23 cellular contexts compared by ENCODE assay signal in genomic region chr1:2395245-2395644, GRCh38. TPM values are rescaled to one million over a fixed set of nuclear protein-coding genes. Genes with fewer than 3 reads are reported as not detected.
DNase-seq lines count a peak whose midpoint lies in the region; ATAC-seq and TF ChIP-seq lines count a peak whose summit lies in the region.
"Had no signal": no experiment of that assay in that cellular context is flagged by ENCODE, and none has a peak within 500 bp of the region (broad histone marks: within the 10 kb centered on the region; RNA-seq: fewer than 3 reads in every experiment).

No MANE protein-coding gene starts in this region.

- intact Hi-C loops in activated B cell treated with CpG ODN at 0.5 μM for 24 hours (cut with micrococcal nuclease), result no loop called here

- H3K4me3 Mint-ChIP-seq in activated B cell treated with CpG ODN at 0.5 μM for 24 hours (no peak overlapping the region), naive B cell (peak overlapping the region in 2 of 8 donors; percentile 54 to 64)
- H3K4me3 Mint-ChIP-seq: stimulated activated naive CD8-positive, alpha-beta T cell treated with anti-CD3 and anti-CD28 coated beads, Interleukin-15, Interleukin-2, amounts not matched to agents 100 ng/mL and 50 ng/mL, for 24 hours had no signal

- H3K4me1 Mint-ChIP-seq in activated B cell treated with CpG ODN at 0.5 μM for 24 hours (peaks cover 39% of the 10 kb centered on the region), naive B cell (peaks cover 28 to 45% (median 41%) of the 10 kb centered on the region in 3 donors)

- peak overlapping the region; percentile 58 to 86 for H3K27ac Mint-ChIP-seq in activated naive CD4-positive, alpha-beta T cell treated with anti-CD3 and anti-CD28 coated beads, Interleukin-2, amount 50 U/mL, for 72 hours
- H3K27ac Mint-ChIP-seq in activated B cell treated with CpG ODN at 0.5 μM for 24 hours (peak overlapping the region; percentile 31), naive B cell (peak overlapping the region in 4 of 6 donors; percentile 24 to 79 (median 68))
- H3K27ac Mint-ChIP-seq: stimulated activated naive CD8-positive, alpha-beta T cell treated with anti-CD3 and anti-CD28 coated beads, Interleukin-15, Interleukin-2, amounts not matched to agents 100 ng/mL and 50 ng/mL, for 24 hours had no signal

- DNase-seq in activated naive CD4-positive, alpha-beta T cell treated with anti-CD3 and anti-CD28 coated beads, Interleukin-2, amount 50 U/mL, for 72 hours (ENCODE audit: low spot score in 2 of 2), result no peak
- no peak for DNase-seq in activated naive CD4-positive, alpha-beta T cell (lab: John Stamatoyannopoulos, UW)
- DNase-seq in activated B cell treated with CpG ODN at 0.5 μM for 24 hours, result no peak
- DNase-seq in naive B cell, result no peak
- no peak for DNase-seq in NOMO-1 treated with dmso at 0.1 percent for 144 hours (lab: John Stamatoyannopoulos, UW; ENCODE audit: unreplicated experiment)
- no peak for DNase-seq in caudate nucleus (lab: John Stamatoyannopoulos, UW)
- DNase-seq in superior temporal gyrus (ENCODE audit: extremely low spot score), result no peak
- no peak for DNase-seq in H4 (ENCODE audit: low spot score)
- DNase-seq: activated CD8-positive, alpha-beta memory T cell treated with anti-CD3 and anti-CD28 coated beads for 24 hours; adrenal gland; head of caudate nucleus; KBM-7; NCI-H1694; NCI-H2171; NCI-H526 treated with DMSO at 0.1 percent for 48 hours; spleen; stimulated activated CD4-positive, alpha-beta T cell treated with anti-CD3 and anti-CD28 coated beads, Interleukin-4, amount 100 ng/mL, for 1 hour; T1000 had no signal

- no peak for TF ChIP-seq CTCF in activated B cell treated with CpG ODN at 0.5 μM for 24 hours (IDR thresholded peaks at IDR 0.05)

- H3K27ac ChIP-seq in caudate nucleus (ENCODE audit: low read depth, low read length), result no peak overlapping the region
- H3K27ac ChIP-seq: adrenal gland, C4-2B, spleen, tibial nerve had no signal

- POLR2A ChIA-PET in activated B cell treated with CpG ODN at 0.5 μM for 24 hours (lab: Charles Lee), result no interaction called here

- ATAC-seq in activated naive CD4-positive, alpha-beta T cell treated with anti-CD3 and anti-CD28 coated beads, Interleukin-2, amount 50 U/mL, for 72 hours, result no peak
- ATAC-seq in activated B cell treated with CpG ODN at 0.5 μM for 24 hours (ENCODE audit: low read depth) (no peak), naive B cell (ENCODE audit: low read depth in 2 of 2) (no peak)
- ATAC-seq: activated CD4-positive, CD25-positive, alpha-beta regulatory T cell treated with anti-CD3 and anti-CD28 coated beads, Interleukin-2, amount 50 U/mL, for 24 hours; HCT116 had no signal

- CTCF ChIA-PET in activated B cell treated with CpG ODN at 0.5 μM for 24 hours (lab: Charles Lee), result no interaction called here

- H3K36me3 Mint-ChIP-seq in activated naive CD4-positive, alpha-beta T cell treated with anti-CD3 and anti-CD28 coated beads, Interleukin-2, amount 50 U/mL, for 72 hours, result peaks cover 20 to 23% of the 10 kb centered on the region in 2 donors
- H3K36me3 Mint-ChIP-seq in activated B cell treated with CpG ODN at 0.5 μM for 24 hours (ENCODE audit: low read depth) (peaks cover 65% of the 10 kb centered on the region), naive B cell (peaks cover 7 to 10% of the 10 kb centered on the region in 2 donors)

- H3K9me3 Mint-ChIP-seq in activated naive CD4-positive, alpha-beta T cell treated with anti-CD3 and anti-CD28 coated beads, Interleukin-2, amount 50 U/mL, for 72 hours, result no peaks in the 10 kb centered on the region
- H3K9me3 Mint-ChIP-seq in activated B cell treated with CpG ODN at 0.5 μM for 24 hours (no peaks in the 10 kb centered on the region), naive B cell (no peaks in the 10 kb centered on the region)
- H3K9me3 Mint-ChIP-seq: stimulated activated naive CD8-positive, alpha-beta T cell treated with anti-CD3 and anti-CD28 coated beads, Interleukin-15, Interleukin-2, amounts not matched to agents 100 ng/mL and 50 ng/mL, for 24 hours had no signal

- H3K27me3 Mint-ChIP-seq in activated B cell treated with CpG ODN at 0.5 μM for 24 hours (no peaks in the 10 kb centered on the region), naive B cell (no peaks in the 10 kb centered on the region)
- H3K27me3 Mint-ChIP-seq: stimulated activated naive CD8-positive, alpha-beta T cell treated with anti-CD3 and anti-CD28 coated beads, Interleukin-15, Interleukin-2, amounts not matched to agents 100 ng/mL and 50 ng/mL, for 24 hours had no signal

RNA-seq across cellular contexts. Expression of gene RER1, which starts 3.6 kb away (rescaled TPM):
- 100 to 1,000 TPM; 102 to 135 TPM for total RNA-seq in activated naive CD4-positive, alpha-beta T cell treated with anti-CD3 and anti-CD28 coated beads, Interleukin-2, amount 50 U/mL, for 72 hours
- total RNA-seq in activated B cell treated with CpG ODN at 0.5 μM for 24 hours, result 102 and 105 TPM in 2 replicates
- 100 to 1,000 TPM; 116 to 129 (median 121) TPM for polyA plus RNA-seq in naive B cell (ENCODE audit: low read depth in 6 of 6)
- 173 and 208 TPM in 2 replicates for total RNA-seq in H4 (2014; rRNA removed; shearing (Covaris generic))

RNA-seq across cellular contexts. Expression of gene MORN1, which starts 3.9 kb away (rescaled TPM):
- 1 to 10 TPM; 2.0 to 5.7 TPM for total RNA-seq in activated naive CD4-positive, alpha-beta T cell treated with anti-CD3 and anti-CD28 coated beads, Interleukin-2, amount 50 U/mL, for 72 hours
- 15.6 and 17.8 TPM in 2 replicates for total RNA-seq in activated B cell treated with CpG ODN at 0.5 μM for 24 hours
- 1 to 10 TPM in 5 of 6 donors, under 1 TPM in 1; 0.29 to 7.1 (median 6.1) TPM for polyA plus RNA-seq in naive B cell (ENCODE audit: low read depth in 6 of 6)
- total RNA-seq in H4 (2014; rRNA removed; shearing (Covaris generic)), result 5.4 and 6.3 TPM in 2 replicates

RNA-seq across cellular contexts. Expression of gene PEX10, which starts 17.1 kb away (rescaled TPM):
- 10 to 100 TPM in 1 of 2 donors, 1 to 10 TPM in 1; 4.7 to 17.0 TPM for total RNA-seq in activated naive CD4-positive, alpha-beta T cell treated with anti-CD3 and anti-CD28 coated beads, Interleukin-2, amount 50 U/mL, for 72 hours
- total RNA-seq in activated B cell treated with CpG ODN at 0.5 μM for 24 hours, result 17.4 and 18.9 TPM in 2 replicates
- 10 to 100 TPM; 10.7 to 24.1 (median 15.1) TPM for polyA plus RNA-seq in naive B cell (ENCODE audit: low read depth in 6 of 6)
- 26.1 and 44.5 TPM in 2 replicates for total RNA-seq in H4 (2014; rRNA removed; shearing (Covaris generic))
